Comparison of ENCODE assay signal across 34 cellular contexts in genomic region chr12:63927511-63927910, GRCh38.
"Had no signal": no experiment of that assay in that cellular context is flagged by ENCODE, and none has a peak within 500 bp of the region (broad histone marks: within the 10 kb centered on the region; RNA-seq: fewer than 3 reads in every experiment).

No MANE protein-coding gene starts in this region.

- H3K4me3 ChIP-seq: MG63 had no signal

- DNase-seq: Karpas-422, Kasumi-1, MG63, MM.1S, MV-4-11, NCI-H1048, NCI-H1092, NCI-H1092 treated with DMSO at 0.1 percent for 48 hours, NCI-H1105, NCI-H1105 treated with DMSO at 0.1 percent for 48 hours, NCI-H1417, NCI-H1417 treated with DMSO at 0.1 percent for 48 hours, NCI-H1436, NCI-H1436 treated with DMSO at 0.1 percent for 48 hours, NCI-H146, NCI-H1694, NCI-H1694 treated with DMSO at 0.1 percent for 48 hours, NCI-H187, NCI-H187 treated with DMSO at 0.1 percent for 48 hours, NCI-H1930, NCI-H2029, NCI-H2029 treated with DMSO at 0.1 percent for 48 hours, NCI-H2081, NCI-H2081 treated with DMSO at 0.1 percent for 48 hours, NCI-H2107, NCI-H2171, NCI-H2171 treated with DMSO at 0.1 percent for 48 hours, NCI-H2227 treated with DMSO at 0.1 percent for 48 hours, NCI-H226, NCI-H345, NCI-H446, NCI-H446 treated with DMSO at 0.1 percent for 48 hours, NCI-H510A, NCI-H510A treated with DMSO at 0.1 percent for 48 hours had no signal

- H3K9me3 ChIP-seq: MG63 had no signal

- H3K27me3 ChIP-seq: MG63 had no signal
